In genomic region chr17:63550816-63551639, GRCh38 we compare ENCODE assay signal across 8 cellular contexts. TPM values are rescaled to one million over a fixed set of nuclear protein-coding genes. Genes with fewer than 3 reads are reported as not detected.
DNase-seq lines count a peak whose midpoint lies in the region; ATAC-seq and TF ChIP-seq lines count a peak whose summit lies in the region.

No MANE protein-coding gene starts in this region.

- 2% methylated on average over 28 of the region's 32 CpGs for WGBS in SK-N-SH (ENCODE audit: low lambda C conversion rate)
- 1% methylated on average over 28 to 31 of the region's 32 CpGs for WGBS in ectodermal cell, 2 experiments
- 0 to 1% methylated on average over 17 to 20 of the region's 32 CpGs for WGBS in mesodermal cell (ENCODE audit: insufficient coverage in 2 of 2), 2 experiments

- H3K27ac ChIP-seq in SK-N-SH (ENCODE audit: low read depth in 2 of 2, low read length in 1 of 2) (peak overlapping the region; percentile 90 to 92), ectodermal cell (ENCODE audit: insufficient read depth, low read depth, low read length, poor library complexity, severe bottlenecking) (peak overlapping the region; percentile 90), mesodermal cell (ENCODE audit: low read depth, low read length, severe bottlenecking) (peak overlapping the region; percentile 93), upper lobe of right lung (peak overlapping the region; percentile 95)

- peaks cover 46% of the 10 kb centered on the region for H4K20me1 ChIP-seq in SK-N-SH (ENCODE audit: insufficient read depth)

- peaks cover 70% of the 10 kb centered on the region for H3K79me2 ChIP-seq in SK-N-SH (ENCODE audit: insufficient read depth)

- H2AFZ ChIP-seq in SK-N-SH (ENCODE audit: low read depth): peak overlapping the region; percentile 34; the same call in 1 of the 2 replicates

- TF ChIP-seq CTCF in SK-N-SH (IDR thresholded peaks at IDR 0.05): no peak
- TF ChIP-seq CTCF in upper lobe of right lung (IDR thresholded peaks at IDR 0.05): no peak

- DNase-seq in A172 (ENCODE audit: low spot score) (peak; percentile 14), GM03348 (ENCODE audit: low spot score) (peak; percentile 21), SK-N-SH (peak; percentile 72), upper lobe of right lung (peak; percentile 53), GM19238 (ENCODE audit: insufficient read length, low spot score) (no peak)
- peak; percentile 30 for DNase-seq in Jurkat, Clone E6-1 (ENCODE audit: low read depth, low spot score)

- POLR2A ChIA-PET in SK-N-SH (lab: Yijun Ruan, JAX): interaction anchor here (0.6 to 4.6 kb wide), 10 partner anchors 18 to 119 kb away, joined by 3 to 27 read pairs (median 4); partner anchors contain the start of gene ACE

- H3K9ac ChIP-seq in SK-N-SH: peak overlapping the region; percentile 92

- peaks cover 23% of the 10 kb centered on the region for H3F3A ChIP-seq in SK-N-SH (replicated peaks; ENCODE audit: insufficient read depth)

- H3K9me2 ChIP-seq in SK-N-SH: no peaks in the 10 kb centered on the region

- TF ChIP-seq EP300 in SK-N-SH (IDR thresholded peaks at IDR 0.05; ENCODE audit: borderline replicate concordance in 1 of 2, low read depth in 1 of 2, low read length in 1 of 2): peak in 1 of 2 experiments; percentile 47; a peak in 1 of 4 replicates

- peak; percentile 6 for ATAC-seq in upper lobe of right lung

- intact Hi-C loops in upper lobe of right lung (cut with DNase I): no loop called here

- H3K9me3 ChIP-seq in SK-N-SH: no peaks in the 10 kb centered on the region
- no peaks in the 10 kb centered on the region for H3K9me3 ChIP-seq in ectodermal cell (ENCODE audit: control insufficient read depth, low read length)
- no peaks in the 10 kb centered on the region for H3K9me3 ChIP-seq in mesodermal cell (ENCODE audit: control insufficient read depth, low read length)
- no peaks in the 10 kb centered on the region for H3K9me3 ChIP-seq in upper lobe of right lung

- CTCF ChIA-PET in SK-N-SH (lab: Yijun Ruan, JAX): interaction anchor here (0.6 to 6.0 kb wide), 20 partner anchors 9 to 315 kb away, joined by 3 to 44 read pairs (median 4); partner anchors contain the start of genes KCNH6 and MAP3K3

- no peaks in the 10 kb centered on the region for H3K27me3 ChIP-seq in SK-N-SH (ENCODE audit: insufficient read depth)
- H3K27me3 ChIP-seq in ectodermal cell (ENCODE audit: control insufficient read depth, insufficient read depth, low read length, poor library complexity, severe bottlenecking): no peaks in the 10 kb centered on the region
- no peaks in the 10 kb centered on the region for H3K27me3 ChIP-seq in upper lobe of right lung

- peak overlapping the region; percentile 70 for H3K4me3 ChIP-seq in Jurkat, Clone E6-1 (ENCODE audit: low read length)
- peak overlapping the region; percentile 85 to 93 for H3K4me3 ChIP-seq in SK-N-SH (ENCODE audit: low read depth in 2 of 2, low read length in 1 of 2)
- H3K4me3 ChIP-seq in ectodermal cell (ENCODE audit: insufficient read depth, low read depth, low read length): peak overlapping the region; percentile 98
- H3K4me3 ChIP-seq in mesodermal cell (ENCODE audit: extremely low read depth, insufficient read depth, low read length, poor library complexity, severe bottlenecking): peak overlapping the region; percentile 94
- H3K4me3 ChIP-seq in upper lobe of right lung: peak overlapping the region; percentile 99

- peak overlapping the region; percentile 80 for H3K4me2 ChIP-seq in SK-N-SH

- H3K4me1 ChIP-seq in SK-N-SH (ENCODE audit: control insufficient read depth in 1 of 2, insufficient read depth in 2 of 2, low read depth in 1 of 2, low read length in 1 of 2) (peaks cover 9 to 27% of the 10 kb centered on the region in 2 experiments; a peak in 3 of 4 replicates), ectodermal cell (ENCODE audit: control insufficient read depth, insufficient read depth, low read length) (peaks cover 4% of the 10 kb centered on the region), mesodermal cell (ENCODE audit: control insufficient read depth, insufficient read depth, low read length, poor library complexity, severe bottlenecking) (peaks cover 3% of the 10 kb centered on the region), upper lobe of right lung (peaks cover 45% of the 10 kb centered on the region)

- TF ChIP-seq RAD21 in SK-N-SH (IDR thresholded peaks at IDR 0.05; ENCODE audit: low read length): no peak; the same call in 1 of the 2 replicates

- H3K36me3 ChIP-seq in SK-N-SH (replicated peaks in 1 of 2; ENCODE audit: control insufficient read depth in 1 of 2, insufficient read depth in 2 of 2, low read length in 1 of 2) (peaks cover 7 to 21% of the 10 kb centered on the region in 2 experiments), ectodermal cell (ENCODE audit: control insufficient read depth, insufficient read depth, low read length) (no peaks in the 10 kb centered on the region), mesodermal cell (ENCODE audit: control insufficient read depth, insufficient read depth, low read length) (peaks cover 25% of the 10 kb centered on the region), upper lobe of right lung (no peaks in the 10 kb centered on the region)

TF ChIP-seq in SK-N-SH, 30 proteins besides CTCF, POLR2A, EP300 and RAD21 (continues in another document):
- TF ChIP-seq ELF1 (IDR thresholded peaks at IDR 0.05) (no peak), YY1 (IDR thresholded peaks at IDR 0.05; ENCODE audit: low read depth) (no peak), MAX (IDR thresholded peaks at IDR 0.05; ENCODE audit: low read depth) (peak; percentile 33; the same call in 1 of the 2 replicates), RCOR1 (IDR thresholded peaks at IDR 0.05; ENCODE audit: low read length) (peak; percentile 49), RXRA (IDR thresholded peaks at IDR 0.05; ENCODE audit: borderline replicate concordance, low read depth) (no peak), MEF2A (IDR thresholded peaks at IDR 0.05; ENCODE audit: borderline replicate concordance, low read depth) (no peak), GATA2 (CRISPR knock-in tag; IDR thresholded peaks at IDR 0.05) (peak; percentile 84), SIN3A (IDR thresholded peaks at IDR 0.05; ENCODE audit: borderline replicate concordance, low read depth, low read length) (peak; percentile 50)

RNA-seq across cellular contexts. Expression of gene DCAF7, which starts 0.8 kb away (rescaled TPM):
- total RNA-seq in A172 (2014; rRNA removed; shearing (Covaris generic)): 37.3 and 47.4 TPM in 2 replicates
- 81.2 TPM for polyA plus RNA-seq in Jurkat, Clone E6-1 (2012; ENCODE audit: insufficient read depth, insufficient read length)
- polyA plus RNA-seq in SK-N-SH (2012; rRNA removed): 54.6 and 63.5 TPM in 2 replicates
- polyA plus RNA-seq in SK-N-SH (2012; cell fraction: cytosol; rRNA removed): 35.9 and 50.8 TPM in 2 replicates
- polyA plus RNA-seq in SK-N-SH (2012; cell fraction: nucleus; rRNA removed): 36.1 and 57.5 TPM in 2 replicates
- 62.5 TPM for polyA plus RNA-seq in ectodermal cell (2013, experiment 1 of 4)
- polyA plus RNA-seq in ectodermal cell (2013, experiment 2 of 4): 67.1 TPM
- 53.8 TPM for polyA plus RNA-seq in ectodermal cell (2013, experiment 3 of 4)
- 56.4 TPM for polyA plus RNA-seq in ectodermal cell (2013, experiment 4 of 4)
- polyA plus RNA-seq in mesodermal cell (2013, experiment 1 of 2): 77.3 TPM
- polyA plus RNA-seq in mesodermal cell (2013, experiment 2 of 2): 69.2 TPM
- total RNA-seq in upper lobe of right lung: 79.9 TPM

RNA-seq across cellular contexts. Expression of gene KCNH6, which starts 27.9 kb away (rescaled TPM):
- total RNA-seq in A172 (2014; rRNA removed; shearing (Covaris generic)): not detected in 2 replicates
- polyA plus RNA-seq in Jurkat, Clone E6-1 (2012; ENCODE audit: insufficient read depth, insufficient read length): not detected
- polyA plus RNA-seq in SK-N-SH (2012; rRNA removed): 0.15 and 0.18 TPM in 2 replicates
- 0.09 and 0.14 TPM in 2 replicates for polyA plus RNA-seq in SK-N-SH (2012; cell fraction: cytosol; rRNA removed)
- polyA plus RNA-seq in SK-N-SH (2012; cell fraction: nucleus; rRNA removed): 0.21 and 0.39 TPM in 2 replicates
- polyA plus RNA-seq in ectodermal cell (2013, experiment 1 of 4): not detected
- 0.05 TPM for polyA plus RNA-seq in ectodermal cell (2013, experiment 2 of 4)
- 0.05 TPM for polyA plus RNA-seq in ectodermal cell (2013, experiment 3 of 4)
- polyA plus RNA-seq in ectodermal cell (2013, experiment 4 of 4): not detected
- polyA plus RNA-seq in mesodermal cell (2013, experiment 1 of 2): 0.77 TPM
- 0.46 TPM for polyA plus RNA-seq in mesodermal cell (2013, experiment 2 of 2)
- not detected for total RNA-seq in upper lobe of right lung

RNA-seq across cellular contexts. Expression of gene TACO1, which starts 49.7 kb away (rescaled TPM):
- 37.1 and 37.4 TPM in 2 replicates for total RNA-seq in A172 (2014; rRNA removed; shearing (Covaris generic))
- 31.2 TPM for polyA plus RNA-seq in Jurkat, Clone E6-1 (2012; ENCODE audit: insufficient read depth, insufficient read length)
- polyA plus RNA-seq in SK-N-SH (2012; rRNA removed): 32.7 and 37.9 TPM in 2 replicates
- 36.1 and 37.1 TPM in 2 replicates for polyA plus RNA-seq in SK-N-SH (2012; cell fraction: cytosol; rRNA removed)
- 31.3 and 49.5 TPM in 2 replicates for polyA plus RNA-seq in SK-N-SH (2012; cell fraction: nucleus; rRNA removed)
- 22.2 TPM for polyA plus RNA-seq in ectodermal cell (2013, experiment 1 of 4)
- polyA plus RNA-seq in ectodermal cell (2013, experiment 2 of 4): 22.5 TPM
- polyA plus RNA-seq in ectodermal cell (2013, experiment 3 of 4): 18.4 TPM
- 18.0 TPM for polyA plus RNA-seq in ectodermal cell (2013, experiment 4 of 4)
- polyA plus RNA-seq in mesodermal cell (2013, experiment 1 of 2): 21.8 TPM
- polyA plus RNA-seq in mesodermal cell (2013, experiment 2 of 2): 19.8 TPM
- total RNA-seq in upper lobe of right lung: 16.1 TPM
